Comparison of ENCODE assay signal across 20 cellular contexts in the genomic region with DNA sequence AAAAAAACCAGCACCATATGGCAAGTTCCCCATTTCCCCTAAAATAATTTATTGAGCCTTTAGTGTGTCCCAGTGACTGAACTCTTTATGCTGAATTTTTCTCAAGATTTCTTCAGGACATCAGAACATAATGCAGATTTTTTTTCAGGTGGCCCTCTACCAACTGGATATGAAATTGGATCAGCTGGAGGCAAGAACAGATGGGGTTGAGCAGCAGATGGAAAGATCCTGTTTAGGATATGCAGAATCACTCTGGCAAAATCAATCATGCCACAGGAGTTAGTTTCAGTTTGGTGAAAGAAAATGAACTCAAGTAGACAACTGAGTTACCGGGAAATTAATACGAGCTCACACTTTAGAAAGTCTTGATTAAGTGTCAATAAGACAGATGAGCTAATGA.
"Had no signal": no experiment of that assay in that cellular context is flagged by ENCODE, and none has a peak within 500 bp of the region (broad histone marks: within the 10 kb centered on the region; RNA-seq: fewer than 3 reads in every experiment).

No MANE protein-coding gene starts in this region.

- H3K9me3 ChIP-seq: breast epithelium, SK-N-SH had no signal

- ATAC-seq: activated CD4-positive, alpha-beta T cell treated with anti-CD3 and anti-CD28 coated beads for 36 hours; activated CD8-positive, alpha-beta T cell treated with anti-CD3 and anti-CD28 coated beads for 36 hours; Right ventricle myocardium inferior had no signal

- DNase-seq: activated CD4-positive, alpha-beta T cell treated with anti-CD3 and anti-CD28 coated beads for 36 hours; activated CD8-positive, alpha-beta memory T cell treated with anti-CD3 and anti-CD28 coated beads, Interleukin-2, amount 50 U/mL, for 48 hours; activated CD8-positive, alpha-beta T cell treated with anti-CD3 and anti-CD28 coated beads for 36 hours; activated naive CD4-positive, alpha-beta T cell; activated T-cell treated with anti-CD3 and anti-CD28 coated beads, Interleukin-2, amount 50 U/mL, for 1 hour; aorta; MV-4-11; NCI-H1092 treated with DMSO at 0.1 percent for 48 hours; NCI-H1417 treated with DMSO at 0.1 percent for 48 hours; NCI-H187; NCI-H2081; NCI-H226; NCI-H510A; NCI-H748 treated with DMSO at 0.1 percent for 48 hours; SK-N-SH; T-helper 1 cell had no signal

- H3K4me1 ChIP-seq: breast epithelium had no signal

- H3K4me3 ChIP-seq: breast epithelium had no signal

- H3K36me3 ChIP-seq: breast epithelium had no signal

- H3K27me3 ChIP-seq: breast epithelium had no signal

- H3K27ac ChIP-seq: breast epithelium, KMS-11, VCaP had no signal
